In genomic region chr14:105141026-105141425, GRCh38 we compare ENCODE assay signal across 15 cellular contexts. TPM values are rescaled to one million over a fixed set of nuclear protein-coding genes. Genes with fewer than 3 reads are reported as not detected.
A peak's percentile ranks its signal among the peaks of the same experiment; 100 is the strongest.
DNase-seq lines count a peak whose midpoint lies in the region; ATAC-seq and TF ChIP-seq lines count a peak whose summit lies in the region.
"Had no signal": no experiment of that assay in that cellular context is flagged by ENCODE, and none has a peak within 500 bp of the region (broad histone marks: within the 10 kb centered on the region; RNA-seq: fewer than 3 reads in every experiment).

No MANE protein-coding gene starts in this region.

- H3K4me1 ChIP-seq in left lung (no peaks in the 10 kb centered on the region), spleen (no peaks in the 10 kb centered on the region)

- no peak for TF ChIP-seq POLR2A in spleen (IDR thresholded peaks at IDR 0.05)

- H3K27ac Mint-ChIP-seq in nephron progenitor cell, result no peak overlapping the region

- H3K36me3 Mint-ChIP-seq in nephron progenitor cell (ENCODE audit: low read depth), result peaks cover 11% of the 10 kb centered on the region

- DNase-seq in activated effector memory CD4-positive, alpha-beta T cell treated with anti-CD3 and anti-CD28 coated beads, Interleukin-2, amount 50 U/mL, for 16 hours, result peak; percentile 50
- no peak for DNase-seq in activated effector memory CD4-positive, alpha-beta T cell treated with Interleukin-2 at 50 U/mL for 16 hours
- DNase-seq in WERI-Rb-1 (peak; percentile 1), left lung (peak; percentile 14 to 47), spleen (peak; percentile 41), nephron progenitor cell (no peak), putamen (ENCODE audit: low spot score) (no peak)
- DNase-seq: 8988T, AML-193, DMS53, GF-D8 had no signal

- no peak overlapping the region for H3K4me3 Mint-ChIP-seq in nephron progenitor cell
- H3K4me3 Mint-ChIP-seq: CD8-positive, alpha-beta memory T cell had no signal

- intact Hi-C loops in left lung (cut with DNase I), result no loop called here
- intact Hi-C loops in spleen (cut with DNase I; ENCODE audit: low total_unique reads), result no loop called here

- H3K9me3 Mint-ChIP-seq in nephron progenitor cell, result peaks cover 21% of the 10 kb centered on the region

- ATAC-seq in left lung, result no peak
- no peak for ATAC-seq in HG03439 (IDR thresholded peaks at IDR 0.05; ENCODE audit: unreplicated experiment)
- ATAC-seq: HCT116 had no signal

- H3K27me3 Mint-ChIP-seq in nephron progenitor cell (ENCODE audit: low read depth, poor library complexity), result no peaks in the 10 kb centered on the region
- H3K27me3 Mint-ChIP-seq: CD8-positive, alpha-beta memory T cell had no signal

- H3K9me3 ChIP-seq in WERI-Rb-1 (ENCODE audit: severe bottlenecking), result peaks cover 17% of the 10 kb centered on the region
- peaks cover 0 to 22% of the 10 kb centered on the region in 2 donors for H3K9me3 ChIP-seq in left lung
- H3K9me3 ChIP-seq in spleen, result peaks cover 0 to 31% (median 22%) of the 10 kb centered on the region in 8 donors

- H3K4me1 Mint-ChIP-seq in nephron progenitor cell, result peaks cover 8% of the 10 kb centered on the region
- H3K4me1 Mint-ChIP-seq: CD8-positive, alpha-beta memory T cell had no signal

- TF ChIP-seq CTCF in WERI-Rb-1 (IDR thresholded peaks at IDR 0.05; ENCODE audit: low read depth, low read length) (no peak), left lung (IDR thresholded peaks at IDR 0.05) (no peak), spleen (IDR thresholded peaks at IDR 0.05 in 8 of 11, conservative IDR thresholded peaks at IDR 0.05 in 3 of 11) (no peak), nephron progenitor cell (IDR thresholded peaks at IDR 0.05) (no peak)

- no peak overlapping the region for H3K4me3 ChIP-seq in WERI-Rb-1 (ENCODE audit: low read depth, low read length)
- H3K4me3 ChIP-seq in left lung, result no peak overlapping the region
- H3K4me3 ChIP-seq in spleen, result no peak overlapping the region
- H3K4me3 ChIP-seq: BLaER1 had no signal

- 88 to 94% (median 92%) methylated on average over 6 of the region's 6 CpGs for WGBS in spleen, 5 donors

- H3K27me3 ChIP-seq in WERI-Rb-1 (ENCODE audit: insufficient read depth, low read depth, severe bottlenecking) (no peaks in the 10 kb centered on the region), left lung (no peaks in the 10 kb centered on the region), spleen (replicated peaks in 1 of 7) (peaks cover 0 to 11% (median 0%) of the 10 kb centered on the region in 7 donors)
- H3K27me3 ChIP-seq: BLaER1 had no signal

- H3K36me3 ChIP-seq in WERI-Rb-1 (peaks cover 58% of the 10 kb centered on the region), left lung (peaks cover 0 to 47% of the 10 kb centered on the region in 2 donors), spleen (no peaks in the 10 kb centered on the region)

- H3K27ac ChIP-seq in WERI-Rb-1 (no peak overlapping the region), left lung (no peak overlapping the region), spleen (no peak overlapping the region)
- H3K27ac ChIP-seq: BLaER1 had no signal

RNA-seq across cellular contexts. Expression of gene JAG2, which starts 27.6 kb away (rescaled TPM):
- total RNA-seq in left lung, result 10 to 100 TPM; 32.0 to 34.2 TPM
- 10 to 100 TPM in 1 of 7 donors, 1 to 10 TPM in 6; 3.0 to 10.8 (median 6.0) TPM for total RNA-seq in spleen
- polyA plus RNA-seq in spleen, result 10 to 100 TPM in 1 of 3 donors, 1 to 10 TPM in 2; 6.1 to 14.3 (median 6.6) TPM

RNA-seq across cellular contexts. Expression of gene NUDT14, which starts 40.1 kb away (rescaled TPM):
- total RNA-seq in left lung (10 to 100 TPM; 52.5 to 77.5 TPM), spleen (10 to 100 TPM; 10.1 to 31.1 (median 25.3) TPM)
- 10 to 100 TPM; 17.7 to 25.4 (median 17.7) TPM for polyA plus RNA-seq in spleen

Comparison
In these comparisons a context has a peak if more than half of its experiments do, and no peak if none do; other contexts are left out.
1. DNase-seq: peak in activated effector memory CD4-positive, alpha-beta T cell treated with anti-CD3 and anti-CD28 coated beads, Interleukin-2, amount 50 U/mL, for 16 hours (single experiment), WERI-Rb-1 (single experiment), left lung (2 of 2) and spleen (single experiment); none in activated effector memory CD4-positive, alpha-beta T cell treated with Interleukin-2 at 50 U/mL for 16 hours (single experiment), nephron progenitor cell (single experiment) and putamen (single experiment).